ENCODE assay signal across 13 cellular contexts in genomic region chr14:68680541-68681051, GRCh38.
A peak's percentile ranks its signal among the peaks of the same experiment; 100 is the strongest.
DNase-seq lines count a peak whose midpoint lies in the region; ATAC-seq, FAIRE-seq and TF ChIP-seq lines count a peak whose summit lies in the region.
"Had no signal": no experiment of that assay in that cellular context is flagged by ENCODE, and none has a peak within 500 bp of the region (broad histone marks: within the 10 kb centered on the region; RNA-seq: fewer than 3 reads in every experiment).

No MANE protein-coding gene starts in this region.

- CTCF ChIA-PET in K562 (lab: Yijun Ruan, JAX; ENCODE audit: low intra/inter-chr PET ratio) (no interaction called here), Caco-2 (lab: Charles Lee) (no interaction called here)

- peak overlapping the region; percentile 1; the same call in 1 of the 2 replicates for H2AFZ ChIP-seq in K562 (ENCODE audit: low read depth, low read length)

- H3K4me1 ChIP-seq in K562 (replicated peaks in 1 of 2; ENCODE audit: control insufficient read depth in 2 of 2, insufficient read depth in 2 of 2, low read length in 2 of 2) (peaks cover 0 to 22% of the 10 kb centered on the region in 2 experiments; a peak in 4 of 5 replicates), Caco-2 (peaks cover 24% of the 10 kb centered on the region)

- TF ChIP-seq CTCF in K562 (IDR thresholded peaks at IDR 0.05 in 2 of 3, conservative IDR thresholded peaks at IDR 0.05 in 1 of 3; ENCODE audit: insufficient read depth in 2 of 3, low read depth in 1 of 3, low read length in 3 of 3) (no peak), Caco-2 (IDR thresholded peaks at IDR 0.05; ENCODE audit: insufficient read depth in 1 of 2, low read depth in 1 of 2, low read length in 1 of 2, severe bottlenecking in 1 of 2, unreplicated experiment in 1 of 2) (no peak)

- H3K9me3 Mint-ChIP-seq in stimulated activated memory B cell treated with anti-CD40 and anti-IgM and Interleukin-4, amounts not matched to agents 10 μg/mL and 1 μg/mL and 100 μg/mL, for 72 hours, result no peaks in the 10 kb centered on the region
- H3K9me3 Mint-ChIP-seq in Caco-2 (ENCODE audit: unreplicated experiment), result peaks cover 15% of the 10 kb centered on the region
- H3K9me3 Mint-ChIP-seq: activated T-cell treated with anti-CD3 and anti-CD28 coated beads, Interleukin-2, amount 50 U/mL, for 4 hours had no signal

- H3K9ac ChIP-seq in K562 (ENCODE audit: insufficient read depth in 1 of 2, low read depth in 2 of 2, low read length in 2 of 2), result no peak overlapping the region

- no peak overlapping the region for H3K4me3 Mint-ChIP-seq in stimulated activated memory B cell treated with anti-CD40 and anti-IgM and Interleukin-4, amounts not matched to agents 10 μg/mL and 1 μg/mL and 100 μg/mL, for 72 hours
- no peak overlapping the region for H3K4me3 Mint-ChIP-seq in Caco-2 (ENCODE audit: unreplicated experiment)
- H3K4me3 Mint-ChIP-seq: activated T-cell treated with anti-CD3 and anti-CD28 coated beads, Interleukin-2, amount 50 U/mL, for 4 hours had no signal

- H3K27me3 Mint-ChIP-seq in stimulated activated memory B cell treated with anti-CD40 and anti-IgM and Interleukin-4, amounts not matched to agents 10 μg/mL and 1 μg/mL and 100 μg/mL, for 72 hours, result no peaks in the 10 kb centered on the region
- H3K27me3 Mint-ChIP-seq in Caco-2 (ENCODE audit: insufficient read depth, unreplicated experiment), result no peaks in the 10 kb centered on the region

- peak overlapping the region; percentile 99 for H3K27ac Mint-ChIP-seq in stimulated activated memory B cell treated with anti-CD40 and anti-IgM and Interleukin-4, amounts not matched to agents 10 μg/mL and 1 μg/mL and 100 μg/mL, for 72 hours
- no peak overlapping the region for H3K27ac Mint-ChIP-seq in Caco-2 (ENCODE audit: unreplicated experiment)

- ATAC-seq in K562 (peak; percentile 43; the same call in 1 of the 3 replicates), GM18511 (IDR thresholded peaks at IDR 0.05; ENCODE audit: unreplicated experiment) (no peak), HG02763 (IDR thresholded peaks at IDR 0.05; ENCODE audit: unreplicated experiment) (no peak)
- no peak for ATAC-seq in stimulated activated memory B cell treated with anti-CD40 and anti-IgM and Interleukin-4, amounts not matched to agents 10 μg/mL and 1 μg/mL and 100 μg/mL, for 72 hours
- ATAC-seq: activated T-cell treated with anti-CD3 and anti-CD28 coated beads, Interleukin-2, amount 50 U/mL, for 4 hours had no signal

- H3K4me3 ChIP-seq in K562 (no peak overlapping the region), Caco-2 (ENCODE audit: low read depth, low read length) (no peak overlapping the region)

- H3K36me3 ChIP-seq in K562 (ENCODE audit: control insufficient read depth, insufficient read depth, low read length), result no peaks in the 10 kb centered on the region
- no peaks in the 10 kb centered on the region for H3K36me3 ChIP-seq in Caco-2 (ENCODE audit: control insufficient read depth, insufficient read depth, low read length)

- no peak for TF ChIP-seq EP300 in K562 (IDR thresholded peaks at IDR 0.05; ENCODE audit: low read length)

- intact Hi-C loops in K562 (cut with micrococcal nuclease), result no loop called here
- intact Hi-C loops in Caco-2 (cut with micrococcal nuclease; ENCODE audit: unreplicated experiment), result no loop called here

- no peak for TF ChIP-seq POLR2A in K562 (conservative IDR thresholded peaks at IDR 0.05)

- H3K9me3 ChIP-seq in K562 (replicated peaks; ENCODE audit: control insufficient read depth, insufficient read depth, low read depth, low read length) (no peaks in the 10 kb centered on the region), Caco-2 (no peaks in the 10 kb centered on the region)

- H3K9me1 ChIP-seq in K562 (ENCODE audit: control insufficient read depth, insufficient read depth, low read length), result no peaks in the 10 kb centered on the region

- no peak overlapping the region for H3K27ac ChIP-seq in K562 (ENCODE audit: extremely low read depth, low read depth, low read length)

- peaks cover 49% of the 10 kb centered on the region for H3K36me3 Mint-ChIP-seq in stimulated activated memory B cell treated with anti-CD40 and anti-IgM and Interleukin-4, amounts not matched to agents 10 μg/mL and 1 μg/mL and 100 μg/mL, for 72 hours
- no peaks in the 10 kb centered on the region for H3K36me3 Mint-ChIP-seq in Caco-2 (ENCODE audit: insufficient read depth, unreplicated experiment)

- DNase-seq in CD1c-positive myeloid dendritic cell (ENCODE audit: extremely low spot score), result peak; percentile 53
- DNase-seq in K562 (ENCODE audit: extremely low read depth in 1 of 4, low spot score in 3 of 4), result no peak
- DNase-seq in iris pigment epithelial cell (ENCODE audit: low read depth), result peak; percentile 60
- no peak for DNase-seq in Caco-2
- DNase-seq in activated CD4-positive, alpha-beta T cell treated with anti-CD3 and anti-CD28 coated beads for 1 hour, result no peak
- DNase-seq: activated T-cell treated with anti-CD3 and anti-CD28 coated beads, Interleukin-2, amount 50 U/mL, for 4 hours; caudate nucleus; COR-L47; head of caudate nucleus; NCI-H187 treated with DMSO at 0.1 percent for 48 hours had no signal

- no peaks in the 10 kb centered on the region for H4K20me1 ChIP-seq in K562 (replicated peaks; ENCODE audit: control insufficient read depth, insufficient read depth, low read length)

- H3K79me2 ChIP-seq in K562 (ENCODE audit: control insufficient read depth, insufficient read depth, low read length), result no peaks in the 10 kb centered on the region

- in situ Hi-C loops in K562 (cut with MboI), result no loop called here

- H3K27me3 ChIP-seq in K562 (ENCODE audit: control insufficient read depth in 2 of 2, insufficient read depth in 2 of 2, low read length in 2 of 2) (no peaks in the 10 kb centered on the region), Caco-2 (replicated peaks; ENCODE audit: control insufficient read depth, insufficient read depth, low read length) (no peaks in the 10 kb centered on the region)

- POLR2A ChIA-PET in K562 (lab: Yijun Ruan, JAX), result interaction anchor here (1.2 to 1.5 kb wide), 2 partner anchors 13 kb away, joined by 3 read pairs; no protein-coding TSS in a partner anchor
- POLR2A ChIA-PET in Caco-2 (lab: Charles Lee), result interaction anchor here (0.5 kb wide), 1 partner anchor 404 kb away, joined by 3 read pairs; no protein-coding TSS in a partner anchor

- FAIRE-seq in K562 (lab: Jason Lieb, UNC), result no peak

- H3K4me2 ChIP-seq in K562 (ENCODE audit: insufficient read depth, low read length), result no peak overlapping the region

- BruUV-seq in K562 (replicated peaks; lab: Mats Ljungman, UMichigan) (no TSS peak), Caco-2 (replicated peaks; lab: Mats Ljungman, UMichigan) (no TSS peak)

- no peak for TF ChIP-seq RAD21 in K562 (CRISPR knock-in tag; conservative IDR thresholded peaks at IDR 0.05 in 1 of 2, IDR thresholded peaks at IDR 0.05 in 1 of 2)

- H3K4me1 Mint-ChIP-seq in stimulated activated memory B cell treated with anti-CD40 and anti-IgM and Interleukin-4, amounts not matched to agents 10 μg/mL and 1 μg/mL and 100 μg/mL, for 72 hours, result peaks cover 86% of the 10 kb centered on the region
- peaks cover 24% of the 10 kb centered on the region for H3K4me1 Mint-ChIP-seq in Caco-2 (ENCODE audit: low read depth, unreplicated experiment)

- 24% methylated on average over 9 of the region's 9 CpGs for WGBS in K562 (ENCODE audit: insufficient coverage, low coverage, missing lambda C conversion rate)

TF ChIP-seq in K562, 482 proteins besides CTCF, POLR2A, EP300 and RAD21:
- TF ChIP-seq HSF4 (CRISPR knock-in tag; IDR thresholded peaks at IDR 0.05; ENCODE audit: borderline replicate concordance) (no peak), E4F1 (CRISPR knock-in tag; IDR thresholded peaks at IDR 0.05; ENCODE audit: borderline replicate concordance) (no peak), NR1H2 (CRISPR knock-in tag; IDR thresholded peaks at IDR 0.05) (no peak), ZC3H11A (IDR thresholded peaks at IDR 0.05; ENCODE audit: low read depth, low read length) (no peak), NR0B1 (IDR thresholded peaks at IDR 0.05; ENCODE audit: partially characterized antibody) (no peak), MEF2A (IDR thresholded peaks at IDR 0.05; ENCODE audit: control insufficient read depth, low read depth, low read length) (no peak), ZNF561 (CRISPR knock-in tag; conservative IDR thresholded peaks at IDR 0.05) (no peak)

Comparison
In these comparisons a context has a peak if more than half of its experiments do, and no peak if none do; other contexts are left out.
1. DNase-seq: peak in CD1c-positive myeloid dendritic cell (single experiment) and iris pigment epithelial cell (single experiment); none in K562 (0 of 4), Caco-2 (0 of 2) and activated CD4-positive, alpha-beta T cell treated with anti-CD3 and anti-CD28 coated beads for 1 hour (single experiment).